ENCODE assay signal across 9 cellular contexts in the genomic region with DNA sequence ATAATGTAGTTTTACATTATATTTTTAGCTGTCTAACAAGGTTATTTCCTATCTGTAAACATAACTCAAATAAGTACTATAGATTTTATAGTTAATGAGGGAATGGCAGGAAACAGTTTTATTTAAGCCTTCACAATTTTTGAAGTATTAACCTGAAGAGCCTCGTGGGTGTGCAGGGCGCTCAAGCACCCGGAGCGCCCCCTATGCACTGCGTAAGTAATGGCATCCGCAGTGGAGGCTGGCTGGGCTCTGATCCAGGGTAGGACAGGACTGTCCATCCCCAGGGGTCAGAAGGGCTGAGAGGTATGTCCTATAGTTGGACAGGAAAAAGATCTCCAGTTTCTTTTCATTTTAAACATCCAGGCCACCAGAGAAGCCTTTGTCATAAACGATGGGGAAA. TPM values are rescaled to one million over a fixed set of nuclear protein-coding genes. Genes with fewer than 3 reads are reported as not detected.
A peak's percentile ranks its signal among the peaks of the same experiment; 100 is the strongest.
DNase-seq lines count a peak whose midpoint lies in the region; ATAC-seq, FAIRE-seq and TF ChIP-seq lines count a peak whose summit lies in the region.
"Had no signal": no experiment of that assay in that cellular context is flagged by ENCODE, and none has a peak within 500 bp of the region (broad histone marks: within the 10 kb centered on the region; RNA-seq: fewer than 3 reads in every experiment).

No MANE protein-coding gene starts in this region.

- no CpG with 5 or more reads among the region's 7 CpGs for whole genome bisulfite sequencing in IMR-90 (ENCODE audit: extremely low coverage in 2 of 2, insufficient read length in 1 of 2), 2 experiments
- WGBS in K562 (ENCODE audit: insufficient coverage, low coverage, missing lambda C conversion rate): 8% methylated on average over 6 of the region's 7 CpGs

- H3K36me3 ChIP-seq in IMR-90 (ENCODE audit: control insufficient read depth, insufficient read depth, low read length) (no peaks in the 10 kb centered on the region), K562 (ENCODE audit: control insufficient read depth, insufficient read depth, low read length) (no peaks in the 10 kb centered on the region)

- no peak overlapping the region for H3K23ac ChIP-seq in IMR-90 (ENCODE audit: low read depth, low read length)

- H2AK9ac ChIP-seq in IMR-90 (replicated peaks; ENCODE audit: low read depth, low read length, poor library complexity): no peak overlapping the region

- H2BK15ac ChIP-seq in IMR-90 (ENCODE audit: low read depth, low read length): no peak overlapping the region

- H3K4me2 ChIP-seq in IMR-90 (ENCODE audit: low read depth, low read length): no peak overlapping the region
- H3K4me2 ChIP-seq in K562 (ENCODE audit: insufficient read depth, low read length): no peak overlapping the region

- H3K27me3 ChIP-seq in IMR-90 (ENCODE audit: control insufficient read depth, insufficient read depth, low read length) (peaks cover 39% of the 10 kb centered on the region), K562 (ENCODE audit: control insufficient read depth in 2 of 2, insufficient read depth in 2 of 2, low read length in 2 of 2) (no peaks in the 10 kb centered on the region)

- no peaks in the 10 kb centered on the region for H3K36me3 Mint-ChIP-seq in mesothelial cell of epicardium

- H3K79me1 ChIP-seq in IMR-90 (ENCODE audit: low read depth in 1 of 2, low read length in 2 of 2): no peaks in the 10 kb centered on the region

- no peak overlapping the region for H2BK20ac ChIP-seq in IMR-90 (ENCODE audit: low read depth, low read length)

- DNase-seq in EL: peak; percentile 26
- peak; percentile 25 for DNase-seq in IMR-90
- DNase-seq in K562 (ENCODE audit: extremely low read depth in 1 of 4, low spot score in 3 of 4): peak; percentile 59 to 66 (median 63)
- DNase-seq in mesothelial cell of epicardium (ENCODE audit: low spot score in 2 of 2, unreplicated experiment in 2 of 2): no peak

- POLR2A ChIA-PET in IMR-90 (lab: Charles Lee; ENCODE audit: unreplicated experiment) (no interaction called here), K562 (lab: Yijun Ruan, JAX) (no interaction called here)

- TF ChIP-seq CTCF in IMR-90 (conservative IDR thresholded peaks at IDR 0.05; ENCODE audit: low read depth, low read length): peak; percentile 50
- peak; percentile 66 to 85 (median 80) for TF ChIP-seq CTCF in K562 (IDR thresholded peaks at IDR 0.05 in 2 of 3, conservative IDR thresholded peaks at IDR 0.05 in 1 of 3; ENCODE audit: insufficient read depth in 2 of 3, low read depth in 1 of 3, low read length in 3 of 3)
- peak; percentile 57 for TF ChIP-seq CTCF in mesothelial cell of epicardium (IDR thresholded peaks at IDR 0.05; ENCODE audit: unreplicated experiment)

- no peak overlapping the region for H2AK5ac ChIP-seq in IMR-90 (ENCODE audit: low read depth, low read length)

- no peak for FAIRE-seq in K562 (lab: Jason Lieb, UNC)

- H3K4me1 Mint-ChIP-seq in mesothelial cell of epicardium: peaks cover 35% of the 10 kb centered on the region

- ATAC-seq in IMR-90 (ENCODE audit: low read depth) (no peak), K562 (peak; percentile 83), GM19351 (IDR thresholded peaks at IDR 0.05; ENCODE audit: unreplicated experiment) (no peak), HG03108 (IDR thresholded peaks at IDR 0.05; ENCODE audit: unreplicated experiment) (no peak), HG02884 (IDR thresholded peaks at IDR 0.05; ENCODE audit: unreplicated experiment) (no peak), GM18873 (IDR thresholded peaks at IDR 0.05; ENCODE audit: low FRiP score, unreplicated experiment) (no peak)

- no peak overlapping the region for H3K18ac ChIP-seq in IMR-90 (ENCODE audit: low read depth, low read length)

- H3K9me3 ChIP-seq in IMR-90 (ENCODE audit: control insufficient read depth, insufficient read depth, low read length): no peaks in the 10 kb centered on the region
- no peaks in the 10 kb centered on the region for H3K9me3 ChIP-seq in K562 (replicated peaks; ENCODE audit: control insufficient read depth, insufficient read depth, low read depth, low read length)

- H4K20me1 ChIP-seq in IMR-90 (ENCODE audit: insufficient read depth, low read length) (no peaks in the 10 kb centered on the region), K562 (replicated peaks; ENCODE audit: control insufficient read depth, insufficient read depth, low read length) (no peaks in the 10 kb centered on the region)

- in situ Hi-C loops in IMR-90 (cut with MboI; ENCODE audit: low sequenced_read_pairs) (loop anchor here (5.0 kb wide), 1 partner anchor 409 kb away; no protein-coding TSS in a partner anchor), K562 (cut with MboI) (loop anchor here (5.0 kb wide), 1 partner anchor 399 kb away; no protein-coding TSS in a partner anchor)

- H4K91ac ChIP-seq in IMR-90 (ENCODE audit: insufficient read depth, low read depth, low read length): no peak overlapping the region

- H2AFZ ChIP-seq in IMR-90 (replicated peaks; ENCODE audit: low read length, poor library complexity): no peak overlapping the region
- no peak overlapping the region for H2AFZ ChIP-seq in K562 (ENCODE audit: low read depth, low read length)

- no peak overlapping the region for H4K5ac ChIP-seq in IMR-90 (ENCODE audit: low read depth, low read length)

- BruUV-seq in IMR-90 (replicated peaks; lab: Mats Ljungman, UMichigan) (no TSS peak), K562 (replicated peaks; lab: Mats Ljungman, UMichigan) (no TSS peak)

- TF ChIP-seq RAD21 in IMR-90 (IDR thresholded peaks at IDR 0.05; ENCODE audit: low read length) (0 out of 2 replicates have a peak, but pooled peaks have one; percentile 15), K562 (CRISPR knock-in tag; conservative IDR thresholded peaks at IDR 0.05 in 1 of 2, IDR thresholded peaks at IDR 0.05 in 1 of 2) (peak in 1 of 2 experiments; percentile 38; a peak in 1 of 4 replicates)

- H3K9ac ChIP-seq in IMR-90 (ENCODE audit: low read depth, low read length) (no peak overlapping the region), K562 (ENCODE audit: insufficient read depth in 1 of 2, low read depth in 2 of 2, low read length in 2 of 2) (no peak overlapping the region)

- TF ChIP-seq EP300 in K562 (IDR thresholded peaks at IDR 0.05; ENCODE audit: low read length): no peak

- no peak overlapping the region for H3K27ac Mint-ChIP-seq in mesothelial cell of epicardium

- H3K27me3 Mint-ChIP-seq in mesothelial cell of epicardium (ENCODE audit: low read depth): peaks cover 77% of the 10 kb centered on the region

- no peak overlapping the region for H3K4me3 ChIP-seq in IMR-90 (ENCODE audit: insufficient read depth, low read depth, low read length)
- no peak overlapping the region for H3K4me3 ChIP-seq in K562

- no peak overlapping the region for H3K4me3 Mint-ChIP-seq in mesothelial cell of epicardium

- CTCF ChIA-PET in IMR-90 (lab: Yijun Ruan, JAX): interaction anchor here (0.7 to 1.0 kb wide), 3 partner anchors 13 to 397 kb away, joined by 3 to 4 read pairs (median 4); no protein-coding TSS in a partner anchor
- CTCF ChIA-PET in K562 (lab: Yijun Ruan, JAX; ENCODE audit: low intra/inter-chr PET ratio): no interaction called here

- H3K4me1 ChIP-seq in IMR-90 (ENCODE audit: control insufficient read depth, insufficient read depth, low read length) (peaks cover 6% of the 10 kb centered on the region), K562 (replicated peaks in 1 of 2; ENCODE audit: control insufficient read depth in 2 of 2, insufficient read depth in 2 of 2, low read length in 2 of 2) (peaks cover 2 to 20% of the 10 kb centered on the region in 2 experiments; a peak in 4 of 5 replicates)

- dilution Hi-C loops in IMR-90 (cut with HindIII; ENCODE audit: low sequenced_read_pairs, unreplicated experiment): loop anchor here (25.0 kb wide), 1 partner anchor 389 kb away; no protein-coding TSS in a partner anchor

- H4K8ac ChIP-seq in IMR-90 (ENCODE audit: low read depth in 2 of 2, low read length in 2 of 2): no peak overlapping the region

- intact Hi-C loops in IMR-90 (cut with micrococcal nuclease) (loop anchor here (1.0 to 10.0 kb wide), 2 partner anchors 232 to 373 kb away; no protein-coding TSS in a partner anchor), K562 (cut with micrococcal nuclease) (no loop called here)

- H2BK120ac ChIP-seq in IMR-90 (ENCODE audit: low read depth, low read length): no peak overlapping the region

- H3K9me1 ChIP-seq in IMR-90 (ENCODE audit: insufficient read depth, low read length): no peaks in the 10 kb centered on the region
- no peaks in the 10 kb centered on the region for H3K9me1 ChIP-seq in K562 (ENCODE audit: control insufficient read depth, insufficient read depth, low read length)

- H3K14ac ChIP-seq in IMR-90 (replicated peaks; ENCODE audit: low read depth, low read length): no peak overlapping the region

- no peak overlapping the region for H3K4ac ChIP-seq in IMR-90 (ENCODE audit: low read depth, low read length)

- H3K79me2 ChIP-seq in K562 (ENCODE audit: control insufficient read depth, insufficient read depth, low read length): no peaks in the 10 kb centered on the region

- H3K56ac ChIP-seq in IMR-90 (ENCODE audit: extremely low read depth, insufficient read depth, low read length): no peak overlapping the region

- TF ChIP-seq POLR2A in IMR-90 (IDR thresholded peaks at IDR 0.05; ENCODE audit: low read depth, low read length): no peak
- no peak for TF ChIP-seq POLR2A in K562 (conservative IDR thresholded peaks at IDR 0.05)

- H3K9me3 Mint-ChIP-seq in mesothelial cell of epicardium: no peaks in the 10 kb centered on the region

- H2BK5ac ChIP-seq in IMR-90 (ENCODE audit: low read depth, low read length, poor library complexity, severe bottlenecking): no peak overlapping the region

- H3K27ac ChIP-seq in IMR-90 (ENCODE audit: insufficient read depth, low read length) (no peak overlapping the region), K562 (ENCODE audit: extremely low read depth, low read depth, low read length) (no peak overlapping the region)

RNA-seq across cellular contexts. Expression of gene GBX2, which starts 8.2 kb away (rescaled TPM):
- total RNA-seq in IMR-90 (2012; rRNA removed): not detected in 2 replicates
- polyA plus RNA-seq in IMR-90 (2012; rRNA removed): 0.10 TPM in 1 of 2 replicates, not detected in the other
- polyA plus RNA-seq in IMR-90 (2012; cell fraction: cytosol; rRNA removed): 0.04 and 0.09 TPM in 2 replicates
- polyA plus RNA-seq in IMR-90 (2012; cell fraction: nucleus; rRNA removed; ENCODE audit: low replicate concordance): 0.06 and 0.11 TPM in 2 replicates
- 0.60 TPM in 1 of 2 replicates, not detected in the other for total RNA-seq in K562 (2011; cell fraction: chromatin; rRNA removed; ENCODE audit: low replicate concordance)
- total RNA-seq in K562 (2011; cell fraction: nucleolus; rRNA removed): 0.26 and 0.67 TPM in 2 replicates
- total RNA-seq in K562 (2011; cell fraction: nucleoplasm; rRNA removed): 0.29 and 0.69 TPM in 2 replicates
- total RNA-seq in K562 (2014; rRNA removed): 0.33 and 0.50 TPM in 2 replicates
- 0.25 TPM in 1 of 2 replicates, not detected in the other for total RNA-seq in K562 (2014; rRNA removed; fragmentation: Illumina TruSeq; extraction: Trizol)
- total RNA-seq in K562 (2015; rRNA removed; fragmentation: Illumina TruSeq; extraction: Trizol): 0.36 and 0.49 TPM in 2 replicates
- total RNA-seq in K562 (2021): 0.53 and 0.54 TPM in 2 replicates
- 0.20 TPM in 1 of 2 replicates, not detected in the other for polyA plus RNA-seq in K562 (2011; rRNA removed)
- 0.04 and 0.67 TPM in 2 replicates for polyA plus RNA-seq in K562 (2011; cell fraction: cytosol; rRNA removed)
- 0.10 and 0.46 TPM in 2 replicates for polyA plus RNA-seq in K562 (2011; cell fraction: nucleus; rRNA removed)
- polyA plus RNA-seq in K562 (2012): 0.25 and 0.40 TPM in 2 replicates
- 0.16 and 0.19 TPM in 2 replicates for polyA plus RNA-seq in K562 (2014; fragmentation: Illumina TruSeq; extraction: Trizol)
- polyA plus RNA-seq in K562 (2014; fragmentation: Nextera tagmentation; extraction: Ambion mirVana): under 1 TPM in 1 of 2 experiments, not detected in 1; 0.03 TPM
- polyA plus RNA-seq in K562 (2014; rRNA removed): 0.28 and 0.47 TPM in 2 replicates
- polyA minus RNA-seq in K562 (2011; rRNA and poly(A)+ RNA removed): 0.18 TPM in 1 of 2 replicates, not detected in the other
- not detected in 2 replicates for polyA minus RNA-seq in K562 (2011; cell fraction: cytosol; rRNA and poly(A)+ RNA removed)
- polyA minus RNA-seq in K562 (2011; cell fraction: nucleus; rRNA and poly(A)+ RNA removed): 0.22 and 1.1 TPM in 2 replicates
- 0.40 to 1.1 TPM (median 0.79 TPM) in 3 replicates for total RNA-seq in mesothelial cell of epicardium
- total RNA-seq: mucosa of gallbladder had no signal

Comparison
In these comparisons a context has a peak if more than half of its experiments do, and no peak if none do; other contexts are left out.
1. DNase-seq: peak in EL (single experiment), IMR-90 (single experiment) and K562 (4 of 4); none in mesothelial cell of epicardium (0 of 2).
2. Peak in every context shown above with its lines, with median percentiles within 50 percentile points of each other: CTCF ChIP-seq.